In the genomic region with DNA sequence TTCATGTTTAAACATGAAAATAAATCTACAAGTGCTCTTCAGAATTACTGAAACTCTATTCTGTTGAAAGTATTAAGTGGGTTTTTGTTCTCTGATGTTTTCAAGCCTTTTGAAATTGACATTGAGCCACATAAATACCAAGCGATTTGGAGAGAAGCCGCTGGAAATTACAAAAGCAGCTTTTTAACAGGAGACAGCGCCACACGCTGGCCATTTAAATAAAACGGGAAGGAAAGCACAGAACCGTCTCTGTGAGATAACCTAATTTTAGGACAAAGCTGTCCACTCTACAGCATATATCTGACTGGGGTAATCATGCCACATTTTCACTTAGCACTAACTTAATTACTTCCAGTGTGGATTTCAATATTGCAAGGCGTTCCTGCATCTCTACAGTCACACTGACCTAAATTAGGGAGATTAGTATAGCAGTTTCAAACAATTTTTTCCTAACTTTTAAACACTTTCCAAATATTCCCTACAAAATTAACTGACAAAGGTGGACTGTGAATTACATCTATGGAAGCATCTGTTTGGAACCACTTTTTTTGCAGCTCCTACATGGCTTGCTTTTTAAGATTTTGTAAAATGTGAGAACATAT, we compare ENCODE assay signal across 9 cellular contexts. TPM values are rescaled to one million over a fixed set of nuclear protein-coding genes. Genes with fewer than 3 reads are reported as not detected.
DNase-seq lines count a peak whose midpoint lies in the region; ATAC-seq, FAIRE-seq and TF ChIP-seq lines count a peak whose summit lies in the region.
"Had no signal": no experiment of that assay in that cellular context is flagged by ENCODE, and none has a peak within 500 bp of the region (broad histone marks: within the 10 kb centered on the region; RNA-seq: fewer than 3 reads in every experiment).

No MANE protein-coding gene starts in this region.

- TF ChIP-seq POLR2A in endothelial cell of umbilical vein (IDR thresholded peaks at IDR 0.05; ENCODE audit: low read depth, low read length) = no peak

- no peak overlapping the region for H3K27ac ChIP-seq in endothelial cell of umbilical vein (ENCODE audit: insufficient read depth, low read depth, low read length)
- no peak overlapping the region for H3K27ac ChIP-seq in coronary artery

- H3K4me3 ChIP-seq in endothelial cell of umbilical vein (replicated peaks in 1 of 3; ENCODE audit: insufficient read depth in 1 of 3, low read depth in 1 of 3, low read length in 3 of 3) = no peak overlapping the region
- H3K4me3 ChIP-seq in coronary artery = no peak overlapping the region

- POLR2A ChIA-PET in endothelial cell of umbilical vein (lab: Charles Lee) = no interaction called here

- peak; percentile 77 for FAIRE-seq in endothelial cell of umbilical vein (lab: Jason Lieb, UNC)

- no peaks in the 10 kb centered on the region for H4K20me1 ChIP-seq in endothelial cell of umbilical vein (replicated peaks; ENCODE audit: control insufficient read depth, extremely low read depth, insufficient read depth, low read length)

- peak; percentile 46; the same call in 1 of the 3 replicates for ATAC-seq in SK-N-SH treated with all-trans-retinoic acid at 6 μM for 48 hours
- ATAC-seq in omental fat pad (ENCODE audit: low FRiP score) = peak; percentile 57
- ATAC-seq in GM19035 (IDR thresholded peaks at IDR 0.05; ENCODE audit: unreplicated experiment) = no peak

- intact Hi-C loops in endothelial cell of umbilical vein (cut with micrococcal nuclease) = loop anchor here (1.0 to 10.0 kb wide), 4 partner anchors 374 to 742 kb away; no protein-coding TSS in a partner anchor

- no peaks in the 10 kb centered on the region for H3K4me1 ChIP-seq in endothelial cell of umbilical vein (ENCODE audit: control insufficient read depth, extremely low read depth, insufficient read depth, low read length)

- peak; percentile 36 to 46 for TF ChIP-seq CTCF in endothelial cell of umbilical vein (IDR thresholded peaks at IDR 0.05; ENCODE audit: extremely low read depth in 1 of 2, insufficient read depth in 1 of 2, low read depth in 1 of 2, low read length in 2 of 2)
- TF ChIP-seq CTCF in omental fat pad (IDR thresholded peaks at IDR 0.05) = peak in 1 of 3 donors; percentile 33
- no peak for TF ChIP-seq CTCF in coronary artery (IDR thresholded peaks at IDR 0.05)

- no TSS peak for BruUV-seq in endothelial cell of umbilical vein (replicated peaks; lab: Mats Ljungman, UMichigan)

- DNase-seq in NCI-H2081 (lab: John Stamatoyannopoulos, UW) = peak; percentile 46 to 57
- DNase-seq in NCI-H2081 treated with DMSO at 0.1 percent for 48 hours (lab: John Stamatoyannopoulos, UW) = no peak
- peak; percentile 33 for DNase-seq in endothelial cell of umbilical vein (ENCODE audit: low read depth, low spot score)
- no peak for DNase-seq in omental fat pad (ENCODE audit: low spot score)
- no peak for DNase-seq in coronary artery (ENCODE audit: low spot score)

- H3K36me3 ChIP-seq in endothelial cell of umbilical vein (ENCODE audit: control insufficient read depth in 2 of 2, extremely low read depth in 1 of 2, insufficient read depth in 2 of 2, low read length in 2 of 2) = no peaks in the 10 kb centered on the region

- no peaks in the 10 kb centered on the region for H3K27me3 ChIP-seq in endothelial cell of umbilical vein (ENCODE audit: control insufficient read depth in 2 of 2, insufficient read depth in 2 of 2, low read length in 2 of 2)

- no peak overlapping the region for H2AFZ ChIP-seq in endothelial cell of umbilical vein (ENCODE audit: low read depth, low read length)

- peak; percentile 54 for TF ChIP-seq RAD21 in Ishikawa (IDR thresholded peaks at IDR 0.05; ENCODE audit: low read depth)

- no peak overlapping the region for H3K9ac ChIP-seq in endothelial cell of umbilical vein (replicated peaks; ENCODE audit: extremely low read depth, insufficient read depth, low read length)

- H3K4me2 ChIP-seq in endothelial cell of umbilical vein (ENCODE audit: insufficient read depth, low read length) = no peak overlapping the region

- dilution Hi-C loops in endothelial cell of umbilical vein (cut with MboI; ENCODE audit: extremely low pct_ligation_motif_present, low sequenced_read_pairs) = no loop called here

- no peaks in the 10 kb centered on the region for H3K9me3 ChIP-seq in endothelial cell of umbilical vein (replicated peaks; ENCODE audit: control insufficient read depth, insufficient read depth, low read length)

- no peaks in the 10 kb centered on the region for H3K9me1 ChIP-seq in endothelial cell of umbilical vein (replicated peaks; ENCODE audit: control insufficient read depth, extremely low read depth, insufficient read depth, low read length)

- CTCF ChIA-PET in endothelial cell of umbilical vein (lab: Charles Lee) = interaction anchor here (0.6 to 1.6 kb wide), 14 partner anchors 10 to 813 kb away, joined by 3 to 16 read pairs (median 4); no protein-coding TSS in a partner anchor

- H3K79me2 ChIP-seq in endothelial cell of umbilical vein (ENCODE audit: control insufficient read depth, insufficient read depth, low read length) = no peaks in the 10 kb centered on the region

- TF ChIP-seq EP300 in Ishikawa (IDR thresholded peaks at IDR 0.05; ENCODE audit: borderline replicate concordance) = no peak

TF ChIP-seq in Ishikawa, 13 proteins besides CTCF, POLR2A, EP300 and RAD21 (continues in another document):
- TF ChIP-seq CEBPB (IDR thresholded peaks at IDR 0.05) = no peak
- TF ChIP-seq FOXM1 (IDR thresholded peaks at IDR 0.05; ENCODE audit: borderline replicate concordance, low read depth) = no peak

TF ChIP-seq in SK-N-SH treated with all-trans-retinoic acid at 6 μM for 48 hours, 23 proteins besides CTCF, POLR2A, EP300 and RAD21:
- TF ChIP-seq TCF4 (CRISPR knock-in tag; IDR thresholded peaks at IDR 0.05; ENCODE audit: borderline replicate concordance) (no peak), SNAI2 (CRISPR knock-in tag; IDR thresholded peaks at IDR 0.05) (no peak), ZNF8 (CRISPR knock-in tag; IDR thresholded peaks at IDR 0.05) (no peak), ZNF565 (CRISPR knock-in tag; conservative IDR thresholded peaks at IDR 0.05; ENCODE audit: low read depth) (no peak)
TF ChIP-seq in SK-N-SH treated with all-trans-retinoic acid at 6 μM for 48 hours: peak in this region for 0.

TF ChIP-seq in endothelial cell of umbilical vein, 7 proteins besides CTCF, POLR2A, EP300 and RAD21:
- no peak for TF ChIP-seq EZH2 (IDR thresholded peaks at IDR 0.05; ENCODE audit: borderline replicate concordance, low read depth, low read length, severe bottlenecking)
- no peak for TF ChIP-seq FOS (IDR thresholded peaks at IDR 0.05; ENCODE audit: borderline replicate concordance, insufficient read depth, low read length)
- TF ChIP-seq, protein P1, sequence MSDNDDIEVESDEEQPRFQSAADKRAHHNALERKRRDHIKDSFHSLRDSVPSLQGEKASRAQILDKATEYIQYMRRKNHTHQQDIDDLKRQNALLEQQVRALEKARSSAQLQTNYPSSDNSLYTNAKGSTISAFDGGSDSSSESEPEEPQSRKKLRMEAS (IDR thresholded peaks at IDR 0.05; ENCODE audit: insufficient read depth, insufficient read length) = no peak
- no peak for TF ChIP-seq POLR2AphosphoS5 (IDR thresholded peaks at IDR 0.05; ENCODE audit: insufficient read depth, low read depth, low read length)
- no peak for TF ChIP-seq MYC (IDR thresholded peaks at IDR 0.05; ENCODE audit: low read depth, low read length)
- no peak for TF ChIP-seq GATA2 (IDR thresholded peaks at IDR 0.05; ENCODE audit: insufficient read depth, insufficient read length, low read depth, low read length)
- no peak for TF ChIP-seq JUN (IDR thresholded peaks at IDR 0.05; ENCODE audit: borderline replicate concordance, insufficient read depth, insufficient read length, low read depth)
TF ChIP-seq in endothelial cell of umbilical vein: peak in this region for 0.

RNA-seq across cellular contexts. Expression of a gene that starts 6.8 kb away (rescaled TPM):
- total RNA-seq in endothelial cell of umbilical vein (0.18 and 0.55 TPM in 2 replicates), omental fat pad (10 to 100 TPM in 1 of 4 donors, 1 to 10 TPM in 3; 3.2 to 15.7 (median 4.0) TPM)
- 0.60 and 0.87 TPM in 2 replicates for polyA plus RNA-seq in endothelial cell of umbilical vein
- 0.59 and 0.87 TPM in 2 replicates for polyA plus RNA-seq in endothelial cell of umbilical vein (2011; cell fraction: cytosol; rRNA removed)
- 0.42 and 1.1 TPM in 2 replicates for polyA plus RNA-seq in endothelial cell of umbilical vein (2011; cell fraction: nucleus; rRNA removed)
- 0.50 and 1.2 TPM in 2 replicates for polyA plus RNA-seq in endothelial cell of umbilical vein (2012)
- 0.56 and 1.1 TPM in 2 replicates for polyA minus RNA-seq in endothelial cell of umbilical vein
- polyA minus RNA-seq in endothelial cell of umbilical vein (2011; cell fraction: cytosol; rRNA and poly(A)+ RNA removed) = not detected
- 0.67 and 1.6 TPM in 2 replicates for polyA minus RNA-seq in endothelial cell of umbilical vein (2011; cell fraction: nucleus; rRNA and poly(A)+ RNA removed)
- total RNA-seq: CD8-positive, alpha-beta memory T cell had no signal
- polyA plus RNA-seq: CD8-positive, alpha-beta memory T cell had no signal

Comparison
In these comparisons a context has a peak if more than half of its experiments do, and no peak if none do; other contexts are left out.
1. DNase-seq: peak in NCI-H2081 (2 of 2) and endothelial cell of umbilical vein (single experiment); none in NCI-H2081 treated with DMSO at 0.1 percent for 48 hours (single experiment), omental fat pad (single experiment) and coronary artery (single experiment).